ENCODE assay signal across 18 cellular contexts in genomic region chr3:160472344-160472743, GRCh38. TPM values are rescaled to one million over a fixed set of nuclear protein-coding genes. Genes with fewer than 3 reads are reported as not detected.
A peak's percentile ranks its signal among the peaks of the same experiment; 100 is the strongest.
DNase-seq lines count a peak whose midpoint lies in the region; ATAC-seq and TF ChIP-seq lines count a peak whose summit lies in the region.
"Had no signal": no experiment of that assay in that cellular context is flagged by ENCODE, and none has a peak within 500 bp of the region (broad histone marks: within the 10 kb centered on the region; RNA-seq: fewer than 3 reads in every experiment).

No MANE protein-coding gene starts in this region.

- no peaks in the 10 kb centered on the region for H3K27me3 ChIP-seq in testis
- H3K27me3 ChIP-seq: cardiac muscle cell, gastrocnemius medialis, neural progenitor cell had no signal

- no peak overlapping the region for H3K27ac ChIP-seq in testis
- H3K27ac ChIP-seq: cardiac muscle cell, gastrocnemius medialis, neural progenitor cell, RWPE1, suprapubic skin had no signal

- peak; percentile 25 for DNase-seq in Caki2 (ENCODE audit: low read depth)
- peak; percentile 69 for DNase-seq in M059J (ENCODE audit: low read depth)
- no peak for DNase-seq in AG20443 (ENCODE audit: low spot score)
- no peak for DNase-seq in EL
- no peak for DNase-seq in testis
- DNase-seq: dorsolateral prefrontal cortex, gastrocnemius medialis, GDM1, left colon, midbrain, NCI-H1930 had no signal

- in situ Hi-C loops in Caki2 (cut with HindIII; ENCODE audit: low pct_unique_long_range_greater_than_20kb, low sequenced_read_pairs): no loop called here

- no peaks in the 10 kb centered on the region for H3K36me3 ChIP-seq in testis (ENCODE audit: low read depth, missing control alignments)
- H3K36me3 ChIP-seq: cardiac muscle cell, gastrocnemius medialis, neural progenitor cell, suprapubic skin had no signal

- TF ChIP-seq POLR2A in testis (IDR thresholded peaks at IDR 0.05): no peak

- peak; percentile 86 for ATAC-seq in GM19372 (IDR thresholded peaks at IDR 0.05; ENCODE audit: low read depth, unreplicated experiment)
- ATAC-seq in HG03066 (IDR thresholded peaks at IDR 0.05; ENCODE audit: low read depth, unreplicated experiment): peak; percentile 73
- no peak for ATAC-seq in GM18868 (IDR thresholded peaks at IDR 0.05; ENCODE audit: unreplicated experiment)
- ATAC-seq: gastrocnemius medialis, left colon had no signal

- WGBS in testis, 2 donors: 71 to 80% methylated on average over 2 of the region's 2 CpGs

- H3K4me1 ChIP-seq in testis: no peaks in the 10 kb centered on the region
- H3K4me1 ChIP-seq: gastrocnemius medialis, neural progenitor cell, suprapubic skin had no signal

- intact Hi-C loops in testis (cut with DNase I; ENCODE audit: low total_unique reads): no loop called here

- H3K4me3 ChIP-seq in testis: no peak overlapping the region
- H3K4me3 ChIP-seq: cardiac muscle cell, dorsolateral prefrontal cortex, gastrocnemius medialis, neural progenitor cell, suprapubic skin had no signal

- H3K9me3 ChIP-seq in testis: no peaks in the 10 kb centered on the region
- H3K9me3 ChIP-seq: gastrocnemius medialis had no signal

- no peak for TF ChIP-seq CTCF in testis (IDR thresholded peaks at IDR 0.05)

RNA-seq across cellular contexts. Expression of gene TRIM59, which starts 22.8 kb away (rescaled TPM):
- total RNA-seq in Caki2 (2014; rRNA removed; shearing (Covaris generic); ENCODE audit: low replicate concordance): 30.5 and 61.7 TPM in 2 replicates
- total RNA-seq in M059J (2014; rRNA removed; shearing (Covaris generic)): 17.4 and 17.8 TPM in 2 replicates
- total RNA-seq in testis: 10 to 100 TPM in 1 of 2 donors, 1 to 10 TPM in 1; 9.1 to 20.6 TPM
- 13.9 TPM for polyA plus RNA-seq in testis (ENCODE audit: insufficient read depth, low read depth, low replicate concordance)

Comparison
In these comparisons a context has a peak if more than half of its experiments do, and no peak if none do; other contexts are left out.
1. DNase-seq: peak in Caki2 (single experiment) and M059J (single experiment); none in AG20443 (single experiment), EL (single experiment) and testis (single experiment).